Comparison of ENCODE assay signal across 10 cellular contexts in the genomic region with DNA sequence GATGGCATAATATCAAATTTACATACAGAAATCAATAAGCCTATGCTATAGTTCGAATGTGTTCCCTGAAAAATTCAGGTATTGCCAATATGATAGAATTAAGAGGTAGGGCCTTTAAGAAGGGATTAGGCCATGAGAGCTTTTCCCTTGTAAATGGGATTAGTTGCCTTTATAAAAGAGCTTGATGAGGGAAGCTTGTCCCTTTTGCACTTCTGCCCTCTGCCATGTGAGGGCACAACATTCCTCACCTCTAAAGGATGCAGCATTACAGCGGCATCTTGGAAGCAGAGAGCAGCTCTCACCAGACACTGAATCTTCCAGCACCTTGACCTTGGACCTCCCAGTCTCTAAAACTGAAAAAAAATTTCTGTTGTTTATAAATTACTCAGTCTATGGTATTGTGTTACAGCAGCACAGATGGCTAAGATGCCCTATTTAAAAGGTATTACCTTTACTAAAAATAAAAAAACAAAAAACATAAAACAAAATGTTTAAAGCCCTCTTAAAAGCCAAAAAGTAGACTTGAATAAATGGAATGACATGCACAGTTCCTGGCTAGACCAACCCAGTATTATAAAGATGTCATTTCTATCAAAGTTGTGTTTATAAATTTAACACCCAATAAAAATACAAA.
DNase-seq lines count a peak whose midpoint lies in the region; ATAC-seq, FAIRE-seq and TF ChIP-seq lines count a peak whose summit lies in the region.
"Had no signal": no experiment of that assay in that cellular context is flagged by ENCODE, and none has a peak within 500 bp of the region (broad histone marks: within the 10 kb centered on the region; RNA-seq: fewer than 3 reads in every experiment).

No MANE protein-coding gene starts in this region.

- in situ Hi-C loops in Panc1 (cut with HindIII; ENCODE audit: low pct_unique_long_range_greater_than_20kb, low sequenced_read_pairs): no loop called here

- CTCF ChIA-PET in Panc1 (lab: Charles Lee): interaction anchor here (0.6 kb wide), 1 partner anchor 1125 kb away, joined by 3 read pairs; no protein-coding TSS in a partner anchor

- no TSS peak for BruUV-seq in Panc1 (replicated peaks; lab: Mats Ljungman, UMichigan)

- intact Hi-C loops in Panc1 (cut with micrococcal nuclease; ENCODE audit: unreplicated experiment) (no loop called here), head of caudate nucleus (cut with DNase I) (no loop called here)

- no peak overlapping the region for H3K4me3 ChIP-seq in Panc1 (ENCODE audit: low read depth in 2 of 2, low read length in 2 of 2)

- H3K9me3 ChIP-seq in Panc1 (ENCODE audit: control insufficient read depth, insufficient read depth, low read depth, low read length): no peaks in the 10 kb centered on the region

- POLR2A ChIA-PET in Panc1 (lab: Charles Lee): no interaction called here

- H3K4me1 ChIP-seq in Panc1 (ENCODE audit: control insufficient read depth, insufficient read depth, low read length): no peaks in the 10 kb centered on the region

- H3K27me3 ChIP-seq in Panc1 (ENCODE audit: control insufficient read depth, insufficient read depth, low read length): no peaks in the 10 kb centered on the region

- no peak overlapping the region for H3K27ac ChIP-seq in Panc1 (ENCODE audit: low read length)

- DNase-seq in SIG-M5 treated with dmso at 0.1 percent for 504 hours (lab: John Stamatoyannopoulos, UW; ENCODE audit: unreplicated experiment): peak; percentile 1
- DNase-seq in SIG-M5 (lab: John Stamatoyannopoulos, UW): no peak
- peak; percentile 4 for DNase-seq in Panc1 (ENCODE audit: low read depth, low spot score)
- peak in 41 of 42 donors; percentile 5 to 76 (median 55) for DNase-seq in head of caudate nucleus
- DNase-seq in superior temporal gyrus (ENCODE audit: extremely low spot score): peak; percentile 73
- DNase-seq in HTR-8/SVneo (ENCODE audit: insufficient read length, low spot score): no peak
- no peak for DNase-seq in NCI-H748 (lab: John Stamatoyannopoulos, UW; ENCODE audit: unreplicated experiment)
- DNase-seq: activated T-cell treated with anti-CD3 and anti-CD28 coated beads, Interleukin-2, amount 50 U/mL, for 72 hours; NCI-H510A had no signal

- peak; percentile 58 for TF ChIP-seq CTCF in Panc1 (IDR thresholded peaks at IDR 0.05)

- peak; percentile 56; the same call in 1 of the 2 replicates for ATAC-seq in Panc1
- no peak for ATAC-seq in HG03442 (IDR thresholded peaks at IDR 0.05; ENCODE audit: unreplicated experiment)
- ATAC-seq: activated T-cell treated with anti-CD3 and anti-CD28 coated beads, Interleukin-2, amount 50 U/mL, for 72 hours had no signal

- no peaks in the 10 kb centered on the region for H3K36me3 ChIP-seq in Panc1 (ENCODE audit: control insufficient read depth, insufficient read depth, low read length)

- no peak for FAIRE-seq in HTR-8/SVneo (lab: Jason Lieb, UNC)

Comparison
In these comparisons a context has a peak if more than half of its experiments do, and no peak if none do; other contexts are left out.
1. DNase-seq: peak in SIG-M5 treated with dmso at 0.1 percent for 504 hours (single experiment), Panc1 (single experiment), head of caudate nucleus (41 of 42) and superior temporal gyrus (single experiment); none in SIG-M5 (single experiment), HTR-8/SVneo (single experiment) and NCI-H748 (single experiment).